Comparison of ENCODE assay signal across 8 cellular contexts in the genomic region with DNA sequence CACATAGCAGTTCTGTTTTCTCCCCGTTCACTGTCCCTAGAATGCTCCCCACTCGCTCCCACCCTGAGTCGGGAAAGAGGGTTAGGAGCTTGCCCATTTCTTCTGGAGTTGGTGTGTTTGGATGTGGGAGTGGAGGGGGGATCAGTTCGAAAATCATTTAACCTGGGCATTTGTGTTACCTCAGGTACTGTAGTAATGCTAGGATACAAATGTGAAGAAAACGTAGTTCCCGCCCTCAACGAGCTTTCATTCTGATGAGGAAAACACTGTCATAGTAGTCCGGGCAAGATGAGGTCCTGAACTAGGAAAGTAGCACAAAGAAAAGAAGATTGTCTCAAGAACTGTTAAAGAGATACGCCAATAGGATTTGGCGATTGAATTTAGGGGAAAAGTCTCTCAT. TPM values are rescaled to one million over a fixed set of nuclear protein-coding genes. Genes with fewer than 3 reads are reported as not detected.
A peak's percentile ranks its signal among the peaks of the same experiment; 100 is the strongest.
DNase-seq lines count a peak whose midpoint lies in the region; ATAC-seq and TF ChIP-seq lines count a peak whose summit lies in the region.

No MANE protein-coding gene starts in this region.

- H3K27me3 ChIP-seq in ascending aorta (no peaks in the 10 kb centered on the region), layer of hippocampus (ENCODE audit: control insufficient read depth, insufficient read depth, low read length) (no peaks in the 10 kb centered on the region), transverse colon (no peaks in the 10 kb centered on the region)

- in situ Hi-C loops in transverse colon (cut with MboI; ENCODE audit: low pct_ligation_motif_present in 1 of 4, low pct_unique_long_range_greater_than_20kb in 1 of 4, low sequenced_read_pairs in 3 of 4) = loop anchor here in 1 of 4 donors (10.0 to 25.0 kb wide), 2 partner anchors 212 to 475 kb away; partner anchors contain the start of genes ALG9, CFAP68, FDXACB1 and SIK2
- in situ Hi-C loops in G401 (cut with HindIII; ENCODE audit: low sequenced_read_pairs) = no loop called here

- H3K4me1 ChIP-seq in ascending aorta = peaks cover 5 to 23% of the 10 kb centered on the region in 2 donors
- peaks cover 22 to 36% (median 24%) of the 10 kb centered on the region in 4 donors for H3K4me1 ChIP-seq in transverse colon

- no peaks in the 10 kb centered on the region for H3K9me3 Mint-ChIP-seq in activated naive CD4-positive, alpha-beta T cell treated with anti-CD3 and anti-CD28 coated beads, Interleukin-2, amount 10 ng/mL, durations not matched to agents 7 days and 5 days

- CTCF ChIA-PET in activated naive CD4-positive, alpha-beta T cell treated with anti-CD3 and anti-CD28 coated beads, Interleukin-2, amount 10 ng/mL, durations not matched to agents 7 days and 5 days (lab: Charles Lee) = interaction anchor here (1.0 to 1.1 kb wide), 2 partner anchors 26 to 153 kb away, joined by 3 to 4 read pairs; no protein-coding TSS in a partner anchor

- intact Hi-C loops in ascending aorta (cut with DNase I) (loop anchor here (2.0 to 10.0 kb wide), 3 partner anchors 160 to 708 kb away; partner anchors contain the start of genes CFAP68 and FDXACB1), transverse colon (cut with DNase I; ENCODE audit: low total_unique reads) (loop anchor here (5.0 kb wide), 1 partner anchor 1855 kb away; no protein-coding TSS in a partner anchor)

- H3K36me3 ChIP-seq in ascending aorta (peaks cover 61 to 67% of the 10 kb centered on the region in 2 donors), transverse colon (peaks cover 0 to 54% (median 22%) of the 10 kb centered on the region in 4 donors)

- peaks cover 3% of the 10 kb centered on the region for H3K27me3 Mint-ChIP-seq in activated naive CD4-positive, alpha-beta T cell treated with anti-CD3 and anti-CD28 coated beads, Interleukin-2, amount 10 ng/mL, durations not matched to agents 7 days and 5 days

- H3K9me3 ChIP-seq in ascending aorta (no peaks in the 10 kb centered on the region), transverse colon (no peaks in the 10 kb centered on the region)

- no peak for ATAC-seq in GM18502 (IDR thresholded peaks at IDR 0.05; ENCODE audit: poor library complexity, unreplicated experiment)

- H3K4me1 Mint-ChIP-seq in activated naive CD4-positive, alpha-beta T cell treated with anti-CD3 and anti-CD28 coated beads, Interleukin-2, amount 10 ng/mL, durations not matched to agents 7 days and 5 days = peaks cover 57% of the 10 kb centered on the region

- 18 to 22% methylated on average over 7 to 10 of the region's 10 CpGs for WGBS in transverse colon (ENCODE audit: low coverage in 1 of 2), 2 donors

- peak overlapping the region; percentile 86 to 94 for H3K4me3 ChIP-seq in ascending aorta
- H3K4me3 ChIP-seq in transverse colon = peak overlapping the region; percentile 53 to 83 (median 72)

- TF ChIP-seq EP300 in transverse colon (IDR thresholded peaks at IDR 0.05; ENCODE audit: low read depth) = no peak

- DNase-seq in activated naive CD4-positive, alpha-beta T cell treated with anti-CD3 and anti-CD28 coated beads, Interleukin-2, amount 10 ng/mL, durations not matched to agents 7 days and 5 days = no peak
- DNase-seq in activated naive CD4-positive, alpha-beta T cell treated with Interleukin-2 at 50 U/mL for 16 hours = no peak
- DNase-seq in ascending aorta (ENCODE audit: low spot score in 2 of 2) (no peak), transverse colon (no peak), NCI-H2107 treated with DMSO at 0.1 percent for 48 hours (lab: John Stamatoyannopoulos, UW; ENCODE audit: unreplicated experiment) (no peak), G401 (ENCODE audit: low spot score) (no peak)

- peak overlapping the region; percentile 63 to 75 for H3K27ac ChIP-seq in ascending aorta
- peak overlapping the region; percentile 66 for H3K27ac ChIP-seq in layer of hippocampus (ENCODE audit: low read depth, low read length)
- H3K27ac ChIP-seq in transverse colon = peak overlapping the region; percentile 80 to 84 (median 84)

- H3K27ac Mint-ChIP-seq in activated naive CD4-positive, alpha-beta T cell treated with anti-CD3 and anti-CD28 coated beads, Interleukin-2, amount 10 ng/mL, durations not matched to agents 7 days and 5 days = peak overlapping the region; percentile 94

- H3K4me3 Mint-ChIP-seq in activated naive CD4-positive, alpha-beta T cell treated with anti-CD3 and anti-CD28 coated beads, Interleukin-2, amount 10 ng/mL, durations not matched to agents 7 days and 5 days = peak overlapping the region; percentile 97

- peaks cover 70% of the 10 kb centered on the region for H3K36me3 Mint-ChIP-seq in activated naive CD4-positive, alpha-beta T cell treated with anti-CD3 and anti-CD28 coated beads, Interleukin-2, amount 10 ng/mL, durations not matched to agents 7 days and 5 days

- TF ChIP-seq POLR2A in transverse colon (IDR thresholded peaks at IDR 0.05) = no peak

- TF ChIP-seq CTCF in ascending aorta (IDR thresholded peaks at IDR 0.05) (no peak), transverse colon (IDR thresholded peaks at IDR 0.05) (no peak)

RNA-seq across cellular contexts. Expression of gene SDHD, which starts 0.5 kb away (rescaled TPM):
- 68.5 TPM for total RNA-seq in ascending aorta
- 100 to 1,000 TPM in 3 of 4 donors, 10 to 100 TPM in 1; 30.3 to 268 (median 145) TPM for total RNA-seq in transverse colon
- 206 and 219 TPM in 2 replicates for total RNA-seq in G401 (2014; rRNA removed; shearing (Covaris generic))

RNA-seq across cellular contexts. Expression of gene TIMM8B, which starts 0.7 kb away (rescaled TPM):
- 28.9 TPM for total RNA-seq in ascending aorta
- 10 to 100 TPM; 26.2 to 58.9 (median 40.6) TPM for total RNA-seq in transverse colon
- 131 and 181 TPM in 2 replicates for total RNA-seq in G401 (2014; rRNA removed; shearing (Covaris generic))

RNA-seq across cellular contexts. Expression of gene NKAPD1, which starts 13.1 kb away (rescaled TPM):
- total RNA-seq in ascending aorta (12.2 TPM), transverse colon (10 to 100 TPM in 2 of 4 donors, 1 to 10 TPM in 2; 3.0 to 24.0 (median 8.7) TPM)
- total RNA-seq in G401 (2014; rRNA removed; shearing (Covaris generic)) = 39.3 and 43.6 TPM in 2 replicates

RNA-seq across cellular contexts. Expression of gene PIH1D2, which starts 13.4 kb away (rescaled TPM):
- total RNA-seq in ascending aorta = not detected
- 100 to 1,000 TPM in 1 of 4 donors, 1 to 10 TPM in 1, under 1 TPM in 1, not detected in 1; 0.68 to 372 (median 1.6) TPM for total RNA-seq in transverse colon
- total RNA-seq in G401 (2014; rRNA removed; shearing (Covaris generic)) = 2.6 and 4.4 TPM in 2 replicates
